9 cellular contexts compared by ENCODE assay signal in genomic region chr14:34088918-34089317, GRCh38.
"Had no signal": no experiment of that assay in that cellular context is flagged by ENCODE, and none has a peak within 500 bp of the region (broad histone marks: within the 10 kb centered on the region; RNA-seq: fewer than 3 reads in every experiment).

No MANE protein-coding gene starts in this region.

- H3K4me3 ChIP-seq: GM23248, HAP-1 had no signal

- H3K27ac ChIP-seq: GM23248, KMS-11 had no signal

- H3K36me3 ChIP-seq: HAP-1 had no signal

- H3K4me2 ChIP-seq: KMS-11 had no signal

- ATAC-seq: HCT116 had no signal

- DNase-seq: GM23248, GOT3, H7, HFFc6, IMR-90, KBM-7 had no signal

- H3K4me1 ChIP-seq: HAP-1 had no signal

- H3K9ac ChIP-seq: GM23248, KMS-11 had no signal
